In the genomic region with DNA sequence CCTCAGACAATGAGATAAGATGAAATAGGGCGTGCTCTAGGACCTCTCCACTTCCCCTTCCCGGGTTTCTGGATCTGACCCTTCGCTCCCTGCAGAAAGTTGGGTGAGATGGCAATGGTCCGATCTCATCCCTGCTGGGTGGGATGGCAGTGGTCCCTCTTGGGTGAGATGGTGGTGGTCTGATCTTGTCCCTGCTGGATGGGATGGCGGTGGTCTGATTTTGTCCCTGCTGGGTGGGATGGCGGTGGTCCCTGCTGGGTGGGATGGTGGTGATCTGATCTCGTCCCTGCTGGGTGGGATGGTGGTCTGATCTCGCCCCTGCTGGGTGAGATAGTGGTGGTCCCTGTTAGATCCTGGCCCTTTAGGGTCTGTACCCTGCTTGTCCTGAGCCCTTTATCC, we compare ENCODE assay signal across 16 cellular contexts. TPM values are rescaled to one million over a fixed set of nuclear protein-coding genes. Genes with fewer than 3 reads are reported as not detected.
A peak's percentile ranks its signal among the peaks of the same experiment; 100 is the strongest.
DNase-seq lines count a peak whose midpoint lies in the region; ATAC-seq, FAIRE-seq and TF ChIP-seq lines count a peak whose summit lies in the region.
"Had no signal": no experiment of that assay in that cellular context is flagged by ENCODE, and none has a peak within 500 bp of the region (broad histone marks: within the 10 kb centered on the region; RNA-seq: fewer than 3 reads in every experiment).

No MANE protein-coding gene starts in this region.

- no peak overlapping the region for H2BK120ac ChIP-seq in trophoblast cell (ENCODE audit: insufficient read depth, low read length, poor library complexity)

- peak overlapping the region; percentile 96 for H3K4me2 ChIP-seq in OCI-LY3 (ENCODE audit: low read length)
- H3K4me2 ChIP-seq in hepatocyte, result peak overlapping the region; percentile 64
- no peak overlapping the region for H3K4me2 ChIP-seq in trophoblast cell (ENCODE audit: low read length)

- peak; percentile 12 for ATAC-seq in GM18505 (IDR thresholded peaks at IDR 0.05; ENCODE audit: unreplicated experiment)
- ATAC-seq: effector memory CD8-positive, alpha-beta T cell; T-cell had no signal

- H4K12ac ChIP-seq in trophoblast cell (ENCODE audit: low read depth, low read length), result no peak overlapping the region

- H3K9me3 ChIP-seq in OCI-LY3 (ENCODE audit: insufficient read depth, low read length) (no peaks in the 10 kb centered on the region), hepatocyte (ENCODE audit: low read depth) (no peaks in the 10 kb centered on the region), trophoblast cell (ENCODE audit: insufficient read depth, low read depth, low read length) (no peaks in the 10 kb centered on the region)

- H2BK12ac ChIP-seq in trophoblast cell (ENCODE audit: low read length), result no peak overlapping the region

- no peak overlapping the region for H3K14ac ChIP-seq in trophoblast cell (ENCODE audit: low read length)

- no peak for TF ChIP-seq POLR2A in GM18505 (IDR thresholded peaks at IDR 0.05; ENCODE audit: borderline replicate concordance, extremely low read depth, insufficient read depth, insufficient read length)

- DNase-seq in hepatocyte (ENCODE audit: low spot score), result no peak
- no peak for DNase-seq in trophoblast cell
- DNase-seq in HPDE6-E6E7 (ENCODE audit: extremely low spot score), result no peak
- DNase-seq in AG08396 (ENCODE audit: low spot score), result no peak
- no peak for DNase-seq in HTR-8/SVneo (ENCODE audit: insufficient read length, low spot score)
- no peak for DNase-seq in NCI-H187 (lab: John Stamatoyannopoulos, UW)
- DNase-seq: activated CD4-positive, alpha-beta T cell treated with anti-CD3 and anti-CD28 coated beads, Interleukin-2, amount 10 ng/mL, durations not matched to agents 24 days and 14 days; effector memory CD8-positive, alpha-beta T cell; GF-D8; stimulated activated CD4-positive, alpha-beta T cell treated with anti-CD3 and anti-CD28 coated beads, Interleukin-2, amount 100 ng/mL, for 48 hours; stimulated activated naive CD4-positive, alpha-beta T cell treated with Interleukin-2 at 50 U/mL for 16 hours; T-cell had no signal

- H3K27ac ChIP-seq in OCI-LY3 (ENCODE audit: low read length) (peak overlapping the region; percentile 83), hepatocyte (peak overlapping the region; percentile 89), trophoblast cell (ENCODE audit: low read depth, low read length) (no peak overlapping the region)

- TF ChIP-seq CTCF in OCI-LY3 (IDR thresholded peaks at IDR 0.05; ENCODE audit: low read depth, low read length), result no peak
- no peak for TF ChIP-seq CTCF in hepatocyte (IDR thresholded peaks at IDR 0.05; ENCODE audit: poor library complexity)

- H3K79me1 ChIP-seq in trophoblast cell (ENCODE audit: low read length), result no peaks in the 10 kb centered on the region

- no peak overlapping the region for H3K4ac ChIP-seq in trophoblast cell (ENCODE audit: low read depth, low read length)

- no peak for FAIRE-seq in HTR-8/SVneo (lab: Jason Lieb, UNC)
- FAIRE-seq: astrocyte had no signal

- H4K91ac ChIP-seq in trophoblast cell (ENCODE audit: low read depth, low read length), result no peak overlapping the region

- H3K36me3 ChIP-seq in OCI-LY3 (replicated peaks; ENCODE audit: low read depth, low read length) (peaks cover 3% of the 10 kb centered on the region), hepatocyte (replicated peaks; ENCODE audit: insufficient read depth, low read depth) (no peaks in the 10 kb centered on the region), trophoblast cell (ENCODE audit: control insufficient read depth in 1 of 2, insufficient read depth in 2 of 2, low read length in 2 of 2) (no peaks in the 10 kb centered on the region)

- 78% methylated on average over 8 of the region's 8 CpGs for WGBS in hepatocyte (ENCODE audit: low lambda C conversion rate, missing lambda C conversion rate)
- no CpG with 5 or more reads among the region's 8 CpGs for WGBS in trophoblast cell (ENCODE audit: extremely low coverage, insufficient coverage, insufficient read length)

- H4K8ac ChIP-seq in trophoblast cell (ENCODE audit: low read depth, low read length), result no peak overlapping the region

- H2AK5ac ChIP-seq in trophoblast cell (ENCODE audit: low read length), result no peak overlapping the region

- H4K20me1 ChIP-seq in OCI-LY3 (ENCODE audit: insufficient read depth, low read length) (peaks cover 32% of the 10 kb centered on the region), hepatocyte (ENCODE audit: insufficient read depth, poor library complexity, severe bottlenecking) (no peaks in the 10 kb centered on the region)

- no peak overlapping the region for H2BK5ac ChIP-seq in trophoblast cell (ENCODE audit: low read depth, low read length, poor library complexity)

- no peaks in the 10 kb centered on the region for H3K27me3 ChIP-seq in OCI-LY3 (ENCODE audit: low read depth, low read length)
- no peaks in the 10 kb centered on the region for H3K27me3 ChIP-seq in hepatocyte
- no peaks in the 10 kb centered on the region for H3K27me3 ChIP-seq in trophoblast cell (ENCODE audit: insufficient read depth, low read length)

- H3K4me1 ChIP-seq in OCI-LY3 (ENCODE audit: low read length), result peaks cover 49% of the 10 kb centered on the region
- H3K4me1 ChIP-seq in hepatocyte (ENCODE audit: insufficient read depth), result peaks cover 37% of the 10 kb centered on the region
- H3K4me1 ChIP-seq in trophoblast cell (ENCODE audit: control insufficient read depth in 1 of 2, insufficient read depth in 2 of 2, low read length in 2 of 2), result no peaks in the 10 kb centered on the region

- no peaks in the 10 kb centered on the region for H3K9me2 ChIP-seq in hepatocyte (replicated peaks; ENCODE audit: insufficient read depth)

- no peak overlapping the region for H3K18ac ChIP-seq in trophoblast cell (ENCODE audit: low read length)

- H2AFZ ChIP-seq in OCI-LY3 (ENCODE audit: low read depth, low read length), result no peak overlapping the region
- H2AFZ ChIP-seq in hepatocyte, result no peak overlapping the region
- no peak overlapping the region for H2AFZ ChIP-seq in trophoblast cell (ENCODE audit: insufficient read depth, low read length, poor library complexity)

- H3K79me2 ChIP-seq in OCI-LY3 (ENCODE audit: low read length) (peaks cover 76% of the 10 kb centered on the region), hepatocyte (peaks cover 67% of the 10 kb centered on the region), trophoblast cell (ENCODE audit: control insufficient read depth, insufficient read depth, low read length, poor library complexity) (no peaks in the 10 kb centered on the region)

- H3K4me3 ChIP-seq in OCI-LY3 (ENCODE audit: low read length), result peak overlapping the region; percentile 73
- no peak overlapping the region for H3K4me3 ChIP-seq in hepatocyte
- peak overlapping the region; percentile 34 for H3K4me3 ChIP-seq in trophoblast cell (ENCODE audit: low read depth, low read length)

- H3K23ac ChIP-seq in trophoblast cell (ENCODE audit: low read length), result no peak overlapping the region

- H3K9ac ChIP-seq in OCI-LY3 (ENCODE audit: low read length) (peak overlapping the region; percentile 55), trophoblast cell (ENCODE audit: low read length) (no peak overlapping the region)

RNA-seq across cellular contexts. Expression of a gene that starts 21.3 kb away (rescaled TPM):
- total RNA-seq in hepatocyte, result 80.8 and 85.2 TPM in 2 replicates
- polyA plus RNA-seq in hepatocyte, result 81.4 and 93.3 TPM in 2 replicates
- 8.4 and 11.2 TPM in 2 replicates for polyA plus RNA-seq in trophoblast cell (2013)
- total RNA-seq: activated CD4-positive, alpha-beta T cell treated with anti-CD3 and anti-CD28 coated beads, Interleukin-2, amount 10 ng/mL, durations not matched to agents 24 days and 14 days; activated T-helper 1 cell treated with anti-CD3 and anti-CD28 coated beads, Interleukin-12 subunit alpha, Interleukin-12 subunit beta, Interleukin-2, Interleukin-4 antibody, amounts not matched to agents 30 ng/mL and 10 ng/mL and 1 ng/mL, durations not matched to agents 14 hours and 24 hours and 36 hours had no signal
